In the genomic region with DNA sequence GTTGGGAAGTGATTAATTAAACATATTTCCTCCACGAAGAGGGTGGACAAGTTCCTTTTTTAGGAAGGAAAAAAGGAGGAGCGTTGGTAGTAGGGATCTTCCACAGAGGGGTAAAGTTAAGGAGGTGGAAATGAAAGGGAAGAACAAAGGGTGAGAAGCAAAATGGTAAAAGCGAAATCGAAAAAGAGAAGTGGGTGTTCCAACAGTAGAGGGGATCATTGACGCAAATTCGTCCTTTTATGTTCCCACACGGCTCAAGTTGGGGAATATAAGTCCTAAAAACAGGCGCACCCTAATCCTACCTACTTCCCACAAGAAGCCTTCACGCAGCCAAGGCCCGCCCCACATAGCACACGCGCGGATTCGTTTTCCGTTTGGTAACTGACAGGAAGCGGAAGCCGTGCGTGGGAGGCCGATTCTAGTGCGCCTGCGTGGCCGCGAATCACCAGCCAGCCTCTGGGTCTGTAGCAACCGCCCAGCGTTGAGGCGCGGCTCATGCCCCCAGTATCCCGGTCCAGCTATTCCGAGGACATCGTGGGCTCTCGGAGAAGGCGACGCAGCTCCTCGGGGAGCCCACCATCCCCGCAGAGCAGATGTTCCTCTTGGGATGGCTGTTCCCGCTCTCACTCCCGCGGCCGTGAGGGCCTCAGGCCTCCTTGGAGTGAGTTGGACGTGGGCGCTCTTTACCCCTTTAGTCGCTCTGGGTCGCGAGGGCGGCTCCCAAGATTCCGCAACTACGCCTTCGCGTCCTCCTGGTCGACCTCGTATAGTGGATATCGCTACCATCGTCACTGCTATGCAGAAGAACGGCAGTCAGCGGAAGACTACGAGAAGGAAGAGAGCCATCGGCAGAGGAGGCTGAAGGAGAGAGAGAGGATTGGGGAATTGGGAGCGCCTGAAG, we compare ENCODE assay signal across 9 cellular contexts. TPM values are rescaled to one million over a fixed set of nuclear protein-coding genes. Genes with fewer than 3 reads are reported as not detected.
DNase-seq lines count a peak whose midpoint lies in the region; ATAC-seq and TF ChIP-seq lines count a peak whose summit lies in the region.
"Had no signal": no experiment of that assay in that cellular context is flagged by ENCODE, and none has a peak within 500 bp of the region (broad histone marks: within the 10 kb centered on the region; RNA-seq: fewer than 3 reads in every experiment).

A gene (plus strand): TSS at position 421 of the 901 bp plus-strand sequence. CDS start 75 bp downstream, at position 496.

- H3K9me3 Mint-ChIP-seq in activated naive CD8-positive, alpha-beta T cell (ENCODE audit: low read depth), result peaks cover 4% of the 10 kb centered on the region

- peak within 1 kb of the TSS; percentile 55 for H3K4me3 Mint-ChIP-seq in activated naive CD8-positive, alpha-beta T cell

- ATAC-seq in left cardiac atrium (peak; percentile 94 to 99), gastrocnemius medialis (peak; percentile 91 to 96), GM21528 (IDR thresholded peaks at IDR 0.05; ENCODE audit: low FRiP score, unreplicated experiment) (no peak), HG03135 (IDR thresholded peaks at IDR 0.05; ENCODE audit: unreplicated experiment) (no peak)

- H3K4me1 ChIP-seq in HUES6 (ENCODE audit: control insufficient read depth, insufficient read depth, low read length), result no peaks in the 10 kb centered on the region
- H3K4me1 ChIP-seq in gastrocnemius medialis, result peaks cover 0 to 4% of the 10 kb centered on the region in 2 donors

- intact Hi-C loops in left cardiac atrium (cut with DNase I) (no loop called here), gastrocnemius medialis (cut with DNase I; ENCODE audit: low total_unique reads) (no loop called here)

- H3K27ac ChIP-seq in HUES6 (ENCODE audit: low read depth, low read length) (no peak within 1 kb of the TSS), gastrocnemius medialis (peak within 1 kb of the TSS in 3 of 4 donors; percentile 49 to 58 (median 51))
- H3K27ac ChIP-seq: HL-60 had no signal

- peaks cover 3% of the 10 kb centered on the region for H3K27me3 Mint-ChIP-seq in activated naive CD8-positive, alpha-beta T cell

- peak within 1 kb of the TSS; percentile 79 for H3K27ac Mint-ChIP-seq in activated naive CD8-positive, alpha-beta T cell

- H3K9ac ChIP-seq in HUES6 (ENCODE audit: low read length), result no peak within 1 kb of the TSS

- H3K36me3 Mint-ChIP-seq in activated naive CD8-positive, alpha-beta T cell, result peaks cover 10% of the 10 kb centered on the region

- H3K36me3 ChIP-seq in HUES6 (ENCODE audit: control insufficient read depth, insufficient read depth, low read length), result no peaks in the 10 kb centered on the region
- no peaks in the 10 kb centered on the region for H3K36me3 ChIP-seq in gastrocnemius medialis

- peak within 1 kb of the TSS; percentile 37; the same call in 1 of the 2 replicates for H3K4me3 ChIP-seq in HUES6 (ENCODE audit: low read depth, low read length)
- H3K4me3 ChIP-seq in gastrocnemius medialis, result peak within 1 kb of the TSS; percentile 58 to 71 (median 67)

- no peak for TF ChIP-seq CTCF in gastrocnemius medialis (IDR thresholded peaks at IDR 0.05 in 4 of 5, conservative IDR thresholded peaks at IDR 0.05 in 1 of 5)

- in situ Hi-C loops in gastrocnemius medialis (cut with MboI; ENCODE audit: low sequenced_read_pairs in 4 of 4), result loop anchor here in 1 of 4 donors (25.0 kb wide), 1 partner anchor 122 kb away; a partner anchor contains a TSS

- peaks cover 14% of the 10 kb centered on the region for H3K4me1 Mint-ChIP-seq in activated naive CD8-positive, alpha-beta T cell (ENCODE audit: low read depth)

- H3K27me3 ChIP-seq in HUES6 (ENCODE audit: control insufficient read depth, insufficient read depth, low read length) (peaks cover 12% of the 10 kb centered on the region), gastrocnemius medialis (no peaks in the 10 kb centered on the region)

- peak in 1 of 2 donors; percentile 39 for TF ChIP-seq POLR2A in gastrocnemius medialis (IDR thresholded peaks at IDR 0.05)

- no peaks in the 10 kb centered on the region for H3K9me3 ChIP-seq in HUES6 (ENCODE audit: control insufficient read depth, insufficient read depth, low read depth, low read length)
- peaks cover 0 to 3% (median 0%) of the 10 kb centered on the region in 3 donors for H3K9me3 ChIP-seq in gastrocnemius medialis

- DNase-seq in left cardiac atrium (peak; percentile 90), gastrocnemius medialis (peak; percentile 48 to 79), NCI-H446 treated with DMSO at 0.1 percent for 48 hours (lab: John Stamatoyannopoulos, UW) (no peak), GM19238 (ENCODE audit: insufficient read length, low spot score) (no peak)

RNA-seq across cellular contexts. Expression of the gene that starts here (rescaled TPM):
- total RNA-seq in left cardiac atrium (1 to 10 TPM; 5.4 to 6.1 TPM), gastrocnemius medialis (10 to 100 TPM in 1 of 4 donors, 1 to 10 TPM in 3; 1.5 to 10.1 (median 5.6) TPM)

Comparison
In these comparisons a context has a peak if more than half of its experiments do, and no peak if none do; other contexts are left out.
1. ATAC-seq: peak in left cardiac atrium (2 of 2) and gastrocnemius medialis (2 of 2); none in GM21528 (single experiment) and HG03135 (single experiment).
2. DNase-seq: peak in left cardiac atrium (single experiment) and gastrocnemius medialis (2 of 2); none in NCI-H446 treated with DMSO at 0.1 percent for 48 hours (single experiment) and GM19238 (single experiment).